In genomic region chr17:38466346-38467315, GRCh38 we compare ENCODE assay signal across 16 cellular contexts. TPM values are rescaled to one million over a fixed set of nuclear protein-coding genes. Genes with fewer than 3 reads are reported as not detected.
A peak's percentile ranks its signal among the peaks of the same experiment; 100 is the strongest.
DNase-seq lines count a peak whose midpoint lies in the region; TF ChIP-seq lines count a peak whose summit lies in the region.
"Had no signal": no experiment of that assay in that cellular context is flagged by ENCODE, and none has a peak within 500 bp of the region (broad histone marks: within the 10 kb centered on the region; RNA-seq: fewer than 3 reads in every experiment).

No MANE protein-coding gene starts in this region.

- no peak for TF ChIP-seq CTCF in HEK293 (tag by site-specific recombination; IDR thresholded peaks at IDR 0.05)
- no peak for TF ChIP-seq CTCF in nephron (IDR thresholded peaks at IDR 0.05; ENCODE audit: unreplicated experiment in 3 of 3)
- no peak for TF ChIP-seq CTCF in tibial nerve (IDR thresholded peaks at IDR 0.05)

- H3K27ac ChIP-seq in HEK293 (ENCODE audit: extremely low read depth, low read depth, low read length) (no peak overlapping the region), cingulate gyrus (ENCODE audit: low read depth, low read length) (peak overlapping the region; percentile 91), tibial nerve (peak overlapping the region; percentile 88 to 99 (median 96))
- no peak overlapping the region for H3K27ac ChIP-seq in CD8-positive, alpha-beta memory T cell (ENCODE audit: low read depth, low read length)

- H3K36me3 Mint-ChIP-seq in nephron (ENCODE audit: low read depth), result peaks cover 43% of the 10 kb centered on the region
- peaks cover 0 to 2% (median 0%) of the 10 kb centered on the region in 3 donors for H3K36me3 Mint-ChIP-seq in CD8-positive, alpha-beta memory T cell
- H3K36me3 Mint-ChIP-seq: activated naive CD8-positive, alpha-beta T cell treated with anti-CD3 and anti-CD28 coated beads for 36 hours; CD4-positive, CD25-positive, alpha-beta regulatory T cell had no signal

- H3K4me3 ChIP-seq in HEK293 (ENCODE audit: low read depth, low read length), result no peak overlapping the region
- H3K4me3 ChIP-seq in tibial nerve, result peak overlapping the region in 2 of 4 donors; percentile 46 to 58
- H3K4me3 ChIP-seq in CD8-positive, alpha-beta memory T cell (ENCODE audit: low read length), result no peak overlapping the region

- H3K4me1 ChIP-seq in HEK293 (ENCODE audit: control insufficient read depth, insufficient read depth, low read length), result peaks cover 11% of the 10 kb centered on the region
- H3K4me1 ChIP-seq in tibial nerve, result peaks cover 0 to 78% (median 44%) of the 10 kb centered on the region in 4 donors
- H3K4me1 ChIP-seq in CD8-positive, alpha-beta memory T cell (ENCODE audit: insufficient read depth, low read length), result no peaks in the 10 kb centered on the region

- H3K9me3 ChIP-seq in HEK293 (ENCODE audit: control insufficient read depth, insufficient read depth, low read depth, low read length) (no peaks in the 10 kb centered on the region), tibial nerve (no peaks in the 10 kb centered on the region)
- H3K9me3 ChIP-seq in CD8-positive, alpha-beta memory T cell (ENCODE audit: low read length), result no peaks in the 10 kb centered on the region

- peaks cover 4% of the 10 kb centered on the region for H3K27me3 Mint-ChIP-seq in nephron (ENCODE audit: low read depth)
- H3K27me3 Mint-ChIP-seq in CD8-positive, alpha-beta memory T cell, result peaks cover 5 to 38% of the 10 kb centered on the region in 2 donors
- H3K27me3 Mint-ChIP-seq: CD4-positive, CD25-positive, alpha-beta regulatory T cell; dendritic cell treated with granulocyte-macrophage colony-stimulating factor and Interleukin-4, amounts not matched to agents 40 ng/mL and 50 ng/mL, for 4 days had no signal

- POLR2A ChIA-PET in HEK293 (lab: Yijun Ruan, JAX), result no interaction called here
- POLR2A ChIA-PET in CD8-positive, alpha-beta memory T cell (lab: Charles Lee), result no interaction called here

- no peak for DNase-seq in tibial nerve (ENCODE audit: low spot score in 2 of 2)
- DNase-seq in NCI-H2171 (lab: John Stamatoyannopoulos, UW), result no peak
- no peak for DNase-seq in CD8-positive, alpha-beta memory T cell
- DNase-seq in T-helper 2 cell, result no peak
- DNase-seq: activated B cell treated with CpG ODN at 0.5 μM for 24 hours; activated naive CD8-positive, alpha-beta T cell treated with anti-CD3 and anti-CD28 coated beads for 36 hours; CD4-positive, CD25-positive, alpha-beta regulatory T cell; foreskin melanocyte; HCEC 1CT; islet precursor cell; MM.1S; NCI-H2171 treated with DMSO at 0.1 percent for 48 hours had no signal

- peak overlapping the region; percentile 68 to 93 (median 78) for H3K4me3 Mint-ChIP-seq in nephron
- H3K4me3 Mint-ChIP-seq in CD8-positive, alpha-beta memory T cell, result no peak overlapping the region
- H3K4me3 Mint-ChIP-seq: activated B cell treated with CpG ODN at 0.5 μM for 24 hours; activated naive CD8-positive, alpha-beta T cell treated with anti-CD3 and anti-CD28 coated beads for 36 hours; CD4-positive, CD25-positive, alpha-beta regulatory T cell; dendritic cell treated with granulocyte-macrophage colony-stimulating factor and Interleukin-4, amounts not matched to agents 40 ng/mL and 50 ng/mL, for 4 days had no signal

- TF ChIP-seq EP300 in tibial nerve (IDR thresholded peaks at IDR 0.05), result no peak

- H3K36me3 ChIP-seq in HEK293 (ENCODE audit: control insufficient read depth in 2 of 2, insufficient read depth in 1 of 2, low read length in 2 of 2), result peaks cover 0 to 5% of the 10 kb centered on the region in 2 experiments; a peak in 1 of 3 replicates
- peaks cover 0 to 63% (median 0%) of the 10 kb centered on the region in 3 donors for H3K36me3 ChIP-seq in tibial nerve
- no peaks in the 10 kb centered on the region for H3K36me3 ChIP-seq in CD8-positive, alpha-beta memory T cell (ENCODE audit: insufficient read depth, low read length)

- WGBS in tibial nerve, 2 donors, result 75 to 79% methylated on average over 15 to 43 of the region's 57 CpGs

- no peaks in the 10 kb centered on the region for H3K9me3 Mint-ChIP-seq in nephron
- no peaks in the 10 kb centered on the region for H3K9me3 Mint-ChIP-seq in CD8-positive, alpha-beta memory T cell
- H3K9me3 Mint-ChIP-seq: activated B cell treated with CpG ODN at 0.5 μM for 24 hours; activated naive CD8-positive, alpha-beta T cell treated with anti-CD3 and anti-CD28 coated beads for 36 hours; dendritic cell treated with granulocyte-macrophage colony-stimulating factor and Interleukin-4, amounts not matched to agents 40 ng/mL and 50 ng/mL, for 4 days had no signal

- H3K4me1 Mint-ChIP-seq in nephron, result peaks cover 51% of the 10 kb centered on the region
- no peaks in the 10 kb centered on the region for H3K4me1 Mint-ChIP-seq in CD8-positive, alpha-beta memory T cell
- H3K4me1 Mint-ChIP-seq: activated B cell treated with CpG ODN at 0.5 μM for 24 hours; activated naive CD8-positive, alpha-beta T cell treated with anti-CD3 and anti-CD28 coated beads for 36 hours; CD4-positive, CD25-positive, alpha-beta regulatory T cell had no signal

- H3K27ac Mint-ChIP-seq in nephron, result peak overlapping the region in 1 of 3 experiments; percentile 77
- no peak overlapping the region for H3K27ac Mint-ChIP-seq in CD8-positive, alpha-beta memory T cell
- H3K27ac Mint-ChIP-seq: activated B cell treated with CpG ODN at 0.5 μM for 24 hours; activated naive CD8-positive, alpha-beta T cell treated with anti-CD3 and anti-CD28 coated beads for 36 hours; dendritic cell treated with granulocyte-macrophage colony-stimulating factor and Interleukin-4, amounts not matched to agents 40 ng/mL and 50 ng/mL, for 4 days had no signal

- TF ChIP-seq POLR2A in tibial nerve (IDR thresholded peaks at IDR 0.05), result no peak

- no peaks in the 10 kb centered on the region for H3K27me3 ChIP-seq in tibial nerve
- no peaks in the 10 kb centered on the region for H3K27me3 ChIP-seq in CD8-positive, alpha-beta memory T cell (ENCODE audit: insufficient read depth, low read length, poor library complexity, severe bottlenecking)

- CTCF ChIA-PET in HEK293 (lab: Yijun Ruan, JAX), result no interaction called here
- CTCF ChIA-PET in CD8-positive, alpha-beta memory T cell (lab: Charles Lee), result no interaction called here

TF ChIP-seq in HEK293, 187 proteins besides CTCF, POLR2A, EP300 and RAD21:
- peak; percentile 29; the same call in 1 of the 2 replicates for TF ChIP-seq ZNF600 (tag by site-specific recombination; IDR thresholded peaks at IDR 0.05)
- TF ChIP-seq ZNF341 (tag by site-specific recombination; IDR thresholded peaks at IDR 0.05; ENCODE audit: low read depth), result no peak
- TF ChIP-seq ZNF223 (tag by site-specific recombination; IDR thresholded peaks at IDR 0.05), result no peak
- 0 out of 2 replicates have a peak, but pooled peaks have one; percentile 10 for TF ChIP-seq GLIS2 (tag by site-specific recombination; IDR thresholded peaks at IDR 0.05)
TF ChIP-seq in HEK293: peak in this region for 2.

RNA-seq across cellular contexts. Expression of gene ARHGAP23, which starts 38.4 kb away (rescaled TPM):
- 10 to 100 TPM; 41.0 to 80.7 (median 65.7) TPM for total RNA-seq in tibial nerve
- 1 to 10 TPM in 1 of 2 experiments, under 1 TPM in 1; 0.48 to 1.0 TPM for total RNA-seq in CD8-positive, alpha-beta memory T cell
- not detected for polyA plus RNA-seq in CD8-positive, alpha-beta memory T cell

Comparison
In these comparisons a context has a peak if more than half of its experiments do, and no peak if none do; other contexts are left out.
1. H3K27ac ChIP-seq: peak in cingulate gyrus (single experiment) and tibial nerve (4 of 4); none in HEK293 (single experiment) and CD8-positive, alpha-beta memory T cell (single experiment).
2. H3K4me3 Mint-ChIP-seq: peak in nephron (3 of 3); none in CD8-positive, alpha-beta memory T cell (0 of 7).
3. RNA of gene ARHGAP23, which starts 38.4 kb away (total RNA-seq): 41.0 to 80.7 TPM in tibial nerve; 0.48 to 1.0 TPM in CD8-positive, alpha-beta memory T cell; every median in the first group is over 10 times any median in the second.